In the genomic region with DNA sequence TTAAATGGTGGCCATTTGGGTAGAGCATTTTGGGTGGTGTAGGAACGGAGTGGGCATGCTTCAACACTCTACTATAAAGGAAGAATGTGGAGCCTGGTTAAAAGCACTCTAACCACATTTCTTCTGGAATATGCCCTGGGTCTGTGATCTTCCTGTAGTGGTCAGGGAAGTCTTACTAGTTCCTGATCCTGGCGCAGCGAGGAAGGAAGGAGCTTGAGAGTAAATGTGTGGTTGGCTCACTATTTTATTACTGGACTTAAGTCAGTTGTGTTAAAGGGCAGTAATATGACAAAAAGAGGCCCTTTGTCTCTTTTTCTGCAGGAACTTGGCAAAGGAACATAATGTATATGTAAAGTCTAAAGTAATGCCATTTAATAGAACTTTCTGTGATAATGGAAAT, we compare ENCODE assay signal across 14 cellular contexts.
"Had no signal": no experiment of that assay in that cellular context is flagged by ENCODE, and none has a peak within 500 bp of the region (broad histone marks: within the 10 kb centered on the region; RNA-seq: fewer than 3 reads in every experiment).

No MANE protein-coding gene starts in this region.

- H3K27me3 ChIP-seq: esophagus squamous epithelium, hepatocyte, neutrophil, suprapubic skin, thyroid gland, upper lobe of right lung, vagina had no signal

- H3K79me2 ChIP-seq: hepatocyte had no signal

- H2AFZ ChIP-seq: hepatocyte had no signal

- H3K27ac ChIP-seq: esophagus squamous epithelium, hepatocyte, neutrophil, suprapubic skin, thyroid gland, upper lobe of right lung, vagina had no signal

- H3K9me3 ChIP-seq: esophagus squamous epithelium, neutrophil, suprapubic skin, thyroid gland, upper lobe of right lung, vagina had no signal

- DNase-seq: dermis blood vessel endothelial cell; esophagus squamous epithelium; foreskin fibroblast; mesendoderm; naive thymus-derived CD8-positive, alpha-beta T cell; stimulated activated CD4-positive, alpha-beta T cell treated with anti-CD3 and anti-CD28 coated beads, Interleukin-12 subunit alpha, Interleukin-12 subunit beta, amount 100 ng/mL, for 4 hours; stimulated activated naive CD8-positive, alpha-beta T cell treated with anti-CD3 and anti-CD28 coated beads, Interleukin-15, Interleukin-2, amounts not matched to agents 100 U/mL and 50 U/mL, for 24 hours; thyroid gland; upper lobe of right lung had no signal

- ATAC-seq: naive thymus-derived CD8-positive, alpha-beta T cell; sciatic nerve; stimulated activated naive CD8-positive, alpha-beta T cell treated with anti-CD3 and anti-CD28 coated beads, Interleukin-15, Interleukin-2, amounts not matched to agents 100 U/mL and 50 U/mL, for 24 hours; upper lobe of right lung had no signal

- H3K4me2 ChIP-seq: hepatocyte had no signal

- H3K4me1 ChIP-seq: esophagus squamous epithelium, suprapubic skin, thyroid gland, upper lobe of right lung, vagina had no signal

- H3K36me3 ChIP-seq: esophagus squamous epithelium, neutrophil, suprapubic skin, thyroid gland, upper lobe of right lung, vagina had no signal

- H3K4me3 ChIP-seq: esophagus squamous epithelium, hepatocyte, suprapubic skin, thyroid gland, upper lobe of right lung, vagina had no signal
